ENCODE assay signal across 8 cellular contexts in the genomic region with DNA sequence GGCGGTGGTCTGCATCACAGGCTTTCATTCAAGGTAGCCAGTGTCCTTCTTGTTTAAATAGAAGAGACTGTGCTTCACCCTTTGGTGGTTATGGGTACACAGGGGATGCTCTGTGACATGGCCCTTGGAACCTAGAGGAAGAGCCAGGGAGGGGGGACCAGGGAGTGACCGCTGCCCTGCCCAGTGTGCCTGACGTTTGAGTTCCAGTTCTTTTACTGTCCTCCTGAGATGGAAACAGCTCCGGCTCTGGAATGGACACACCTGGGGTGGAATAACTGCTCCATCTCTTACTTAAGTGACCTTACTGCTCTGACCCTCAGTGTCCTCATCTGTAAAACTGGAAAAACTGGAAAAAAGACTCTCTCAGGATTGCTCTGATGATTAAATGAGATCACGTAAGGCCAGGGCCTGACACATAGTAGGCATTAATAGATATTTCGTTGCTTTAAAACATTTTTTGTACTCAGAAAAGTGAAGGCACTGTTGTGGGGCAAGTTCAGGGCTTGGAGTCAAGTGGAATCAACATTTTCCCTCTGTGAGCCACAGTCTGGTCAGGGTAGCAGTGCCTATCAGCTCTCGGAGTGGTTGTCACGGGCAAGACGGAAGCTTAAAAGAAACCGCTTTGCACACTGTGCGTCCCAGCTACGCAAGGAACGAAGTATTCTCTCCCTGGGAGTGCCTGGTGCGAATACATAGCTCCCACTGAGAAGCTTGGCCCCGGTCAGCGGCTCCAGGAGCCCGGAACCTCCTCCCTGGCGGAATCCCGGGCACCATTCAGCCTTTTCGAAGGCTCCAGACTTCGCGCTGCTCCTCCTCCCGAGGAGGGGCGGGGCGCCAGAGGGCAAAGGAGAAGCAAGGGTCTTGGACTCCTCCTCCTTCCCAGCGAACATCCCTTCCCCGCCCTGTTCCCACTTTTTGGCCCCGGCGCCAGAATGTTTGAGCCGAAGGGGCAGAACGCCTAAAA. TPM values are rescaled to one million over a fixed set of nuclear protein-coding genes. Genes with fewer than 3 reads are reported as not detected.
DNase-seq lines count a peak whose midpoint lies in the region; ATAC-seq and TF ChIP-seq lines count a peak whose summit lies in the region.

No MANE protein-coding gene starts in this region.

- peaks cover 6% of the 10 kb centered on the region for H3K9me3 Mint-ChIP-seq in nephron

- DNase-seq in COLO668 (lab: John Stamatoyannopoulos, UW; ENCODE audit: unreplicated experiment) (peak; percentile 1), mammary epithelial cell (no peak), COR-L47 (lab: John Stamatoyannopoulos, UW) (no peak), NCI-H1105 treated with DMSO at 0.1 percent for 48 hours (lab: John Stamatoyannopoulos, UW) (no peak), Peyer's patch (no peak)
- no peak for DNase-seq in stimulated activated CD4-positive, alpha-beta T cell treated with anti-CD3 and anti-CD28 coated beads, Interleukin-4, amount 100 ng/mL, for 1 hour

- peaks cover 3% of the 10 kb centered on the region for H4K20me1 ChIP-seq in mammary epithelial cell (ENCODE audit: insufficient read depth, low read length)

- peak overlapping the region; percentile 45 for H2AFZ ChIP-seq in mammary epithelial cell (ENCODE audit: low read depth, low read length)

- peaks cover 3% of the 10 kb centered on the region for H3K36me3 Mint-ChIP-seq in nephron (ENCODE audit: low read depth)

- H3K4me2 ChIP-seq in mammary epithelial cell (ENCODE audit: insufficient read depth, low read depth, low read length), result peak overlapping the region; percentile 58

- H3K9ac ChIP-seq in mammary epithelial cell (ENCODE audit: insufficient read depth, low read length), result no peak overlapping the region

- peaks cover 65% of the 10 kb centered on the region for H3K27me3 ChIP-seq in mammary epithelial cell (ENCODE audit: insufficient read depth, low read length)
- peaks cover 0 to 39% of the 10 kb centered on the region in 2 donors for H3K27me3 ChIP-seq in Peyer's patch

- in situ Hi-C loops in mammary epithelial cell (cut with MboI; ENCODE audit: low sequenced_read_pairs in 2 of 2), result no loop called here

- H3K27ac ChIP-seq in mammary epithelial cell (ENCODE audit: insufficient read depth, low read depth, low read length) (no peak overlapping the region), Peyer's patch (no peak overlapping the region)

- no peak for TF ChIP-seq POLR2A in Peyer's patch (IDR thresholded peaks at IDR 0.05)

- WGBS in mammary epithelial cell (ENCODE audit: low coverage, missing lambda C conversion rate), result 12% methylated on average over 28 of the region's 31 CpGs

- H3K9me3 ChIP-seq in mammary epithelial cell (replicated peaks; ENCODE audit: insufficient read depth, low read length), result no peaks in the 10 kb centered on the region
- H3K9me3 ChIP-seq in Peyer's patch, result no peaks in the 10 kb centered on the region

- no peak overlapping the region for H3K4me3 ChIP-seq in mammary epithelial cell (replicated peaks in 1 of 3; ENCODE audit: insufficient read depth in 1 of 3, low read depth in 2 of 3, low read length in 3 of 3)
- H3K4me3 ChIP-seq in Peyer's patch, result no peak overlapping the region

- H3K4me1 Mint-ChIP-seq in nephron, result peaks cover 24% of the 10 kb centered on the region

- BruUV-seq in mammary epithelial cell (replicated peaks; lab: Mats Ljungman, UMichigan), result no TSS peak

- H3K4me1 ChIP-seq in mammary epithelial cell (ENCODE audit: insufficient read depth, low read length), result no peaks in the 10 kb centered on the region
- peaks cover 0 to 10% (median 0%) of the 10 kb centered on the region in 4 donors for H3K4me1 ChIP-seq in Peyer's patch

- peaks cover 100% of the 10 kb centered on the region for H3K27me3 Mint-ChIP-seq in nephron (ENCODE audit: low read depth)

- intact Hi-C loops in mammary epithelial cell (cut with micrococcal nuclease), result no loop called here

- CTCF ChIA-PET in mammary epithelial cell (lab: Charles Lee; ENCODE audit: low non-redundant PET), result no interaction called here

- H3K79me2 ChIP-seq in mammary epithelial cell (ENCODE audit: insufficient read depth, low read length), result no peaks in the 10 kb centered on the region

- dilution Hi-C loops in mammary epithelial cell (cut with HindIII; ENCODE audit: low sequenced_read_pairs), result loop anchor here (5.0 kb wide), 1 partner anchor 37 kb away; no protein-coding TSS in a partner anchor

- H3K27ac Mint-ChIP-seq in nephron, result no peak overlapping the region

- H3K4me3 Mint-ChIP-seq in nephron, result peak overlapping the region in 2 of 3 experiments; percentile 18 to 25

- H3K36me3 ChIP-seq in mammary epithelial cell (ENCODE audit: insufficient read depth, low read length) (no peaks in the 10 kb centered on the region), Peyer's patch (no peaks in the 10 kb centered on the region)

- no peak for TF ChIP-seq CTCF in mammary epithelial cell (conservative IDR thresholded peaks at IDR 0.05 in 1 of 2, IDR thresholded peaks at IDR 0.05 in 1 of 2; ENCODE audit: extremely low read depth in 1 of 2, insufficient read depth in 1 of 2, low read depth in 1 of 2, low read length in 2 of 2)
- no peak for TF ChIP-seq CTCF in nephron (IDR thresholded peaks at IDR 0.05; ENCODE audit: unreplicated experiment in 3 of 3)
- no peak for TF ChIP-seq CTCF in Peyer's patch (IDR thresholded peaks at IDR 0.05)

- ATAC-seq in GM19324 (IDR thresholded peaks at IDR 0.05; ENCODE audit: low FRiP score, unreplicated experiment), result peak; percentile 47

RNA-seq across cellular contexts. Expression of a gene that starts 5.8 kb away (rescaled TPM):
- not detected for total RNA-seq in mammary epithelial cell
- polyA plus RNA-seq in mammary epithelial cell, result 0.02 TPM
- not detected for polyA minus RNA-seq in mammary epithelial cell
- total RNA-seq in Peyer's patch, result not detected
